In genomic region chr3:183635431-183636220, GRCh38 we compare ENCODE assay signal across 8 cellular contexts. TPM values are rescaled to one million over a fixed set of nuclear protein-coding genes. Genes with fewer than 3 reads are reported as not detected.
DNase-seq lines count a peak whose midpoint lies in the region; TF ChIP-seq lines count a peak whose summit lies in the region.

Gene KLHL24 (plus strand): TSS chr3:183635623. CDS start chr3:183650357, 14,734 bp downstream.

- H3K9me3 ChIP-seq in ES-I3 (ENCODE audit: control insufficient read depth, insufficient read depth, low read length) (no peaks in the 10 kb centered on the region), HAP-1 (no peaks in the 10 kb centered on the region), MG63 (no peaks in the 10 kb centered on the region), stomach smooth muscle (ENCODE audit: control insufficient read depth in 2 of 2, low read length in 2 of 2) (no peaks in the 10 kb centered on the region)

- H3K27me3 Mint-ChIP-seq in neural crest cell (ENCODE audit: low read depth), result no peaks in the 10 kb centered on the region

- no peaks in the 10 kb centered on the region for H3K36me3 Mint-ChIP-seq in neural crest cell (ENCODE audit: low read depth)

- H3K36me3 ChIP-seq in ES-I3 (ENCODE audit: insufficient read depth, low read length), result no peaks in the 10 kb centered on the region
- no peaks in the 10 kb centered on the region for H3K36me3 ChIP-seq in HAP-1 (replicated peaks)
- H3K36me3 ChIP-seq in MG63, result no peaks in the 10 kb centered on the region
- H3K36me3 ChIP-seq in stomach smooth muscle (ENCODE audit: control insufficient read depth in 2 of 2, insufficient read depth in 2 of 2, low read length in 2 of 2), result no peaks in the 10 kb centered on the region

- peaks cover 22% of the 10 kb centered on the region for H3K4me1 Mint-ChIP-seq in neural crest cell

- no peaks in the 10 kb centered on the region for H3K9me3 Mint-ChIP-seq in neural crest cell

- in situ Hi-C loops in HAP-1 (cut with MboI; ENCODE audit: low sequenced_read_pairs), result no loop called here

- H3K4me3 ChIP-seq in HAP-1, result peak within 1 kb of the TSS; percentile 85
- peak within 1 kb of the TSS; percentile 96 for H3K4me3 ChIP-seq in MG63
- H3K4me3 ChIP-seq in fibroblast of villous mesenchyme (ENCODE audit: low read depth, low read length), result peak within 1 kb of the TSS; percentile 95
- H3K4me3 ChIP-seq in stomach smooth muscle (ENCODE audit: low read length in 2 of 2), result peak within 1 kb of the TSS; percentile 61 to 92

- TF ChIP-seq CTCF in fibroblast of villous mesenchyme (IDR thresholded peaks at IDR 0.05; ENCODE audit: insufficient read depth, low read depth, low read length), result no peak
- TF ChIP-seq CTCF in neural crest cell (conservative IDR thresholded peaks at IDR 0.05), result peak; percentile 26

- H3K4me3 Mint-ChIP-seq in neural crest cell, result peak within 1 kb of the TSS; percentile 99

- H3K9ac ChIP-seq in ES-I3 (ENCODE audit: low read depth, low read length) (peak within 1 kb of the TSS; percentile 93), stomach smooth muscle (ENCODE audit: low read length in 2 of 2) (peak within 1 kb of the TSS; percentile 87 to 92)

- H3K4me1 ChIP-seq in ES-I3 (ENCODE audit: insufficient read depth, low read length) (peaks cover 5% of the 10 kb centered on the region; the same call in 1 of the 2 replicates), HAP-1 (peaks cover 9% of the 10 kb centered on the region), stomach smooth muscle (ENCODE audit: control insufficient read depth, insufficient read depth, low read length) (peaks cover 17% of the 10 kb centered on the region)

- peak; percentile 91 to 95 for DNase-seq in HAP-1 (ENCODE audit: low spot score in 2 of 2)
- DNase-seq in MG63, result peak; percentile 97
- DNase-seq in SHP77 treated with DMSO at 0.1 percent for 48 hours (lab: John Stamatoyannopoulos, UW), result peak; percentile 79
- DNase-seq in activated gamma-delta T cell treated with Interleukin-2 at 50 U/mL for 16 hours, result peak; percentile 87
- peak; percentile 94 for DNase-seq in fibroblast of villous mesenchyme (ENCODE audit: low read depth)
- DNase-seq in neural crest cell (ENCODE audit: low read depth, low spot score), result peak; percentile 88

- H3K27ac ChIP-seq in stomach smooth muscle (ENCODE audit: low read length), result peak within 1 kb of the TSS; percentile 96

- no peaks in the 10 kb centered on the region for H3K27me3 ChIP-seq in HAP-1 (ENCODE audit: low read depth)
- no peaks in the 10 kb centered on the region for H3K27me3 ChIP-seq in MG63
- H3K27me3 ChIP-seq in stomach smooth muscle (ENCODE audit: control insufficient read depth in 1 of 2, insufficient read depth in 2 of 2, low read length in 2 of 2), result no peaks in the 10 kb centered on the region

- H3K27ac Mint-ChIP-seq in neural crest cell (ENCODE audit: unreplicated experiment), result peak within 1 kb of the TSS; percentile 97

RNA-seq across cellular contexts. Expression of gene KLHL24, which starts in this region (rescaled TPM):
- total RNA-seq in MG63 (2014; rRNA removed; shearing (Covaris generic); ENCODE audit: low replicate concordance), result 13.4 and 36.8 TPM in 2 replicates
- 39.9 and 47.9 TPM in 2 replicates for total RNA-seq in fibroblast of villous mesenchyme
- total RNA-seq in neural crest cell, result 19.0 and 23.7 TPM in 2 replicates

Comparison
In these comparisons a context has a peak if more than half of its experiments do, and no peak if none do; other contexts are left out.
1. Peak in every context shown above with its lines: DNase-seq, H3K4me3 ChIP-seq and H3K27ac ChIP-seq.